ENCODE assay signal across 26 cellular contexts in genomic region chr3:178752843-178753242, GRCh38.
"Had no signal": no experiment of that assay in that cellular context is flagged by ENCODE, and none has a peak within 500 bp of the region (broad histone marks: within the 10 kb centered on the region; RNA-seq: fewer than 3 reads in every experiment).

No MANE protein-coding gene starts in this region.

- H3K79me2 ChIP-seq: hepatocyte had no signal

- H3K9ac ChIP-seq: neural progenitor cell had no signal

- H3K27ac ChIP-seq: hepatocyte, left ventricle myocardium inferior, neural progenitor cell, neutrophil, ovary, right atrium auricular region, sigmoid colon, testis, thyroid gland, upper lobe of left lung, vagina had no signal

- H3K36me3 ChIP-seq: left ventricle myocardium inferior, neural progenitor cell, neutrophil, ovary, right atrium auricular region, sigmoid colon, thyroid gland, transverse colon, upper lobe of left lung, vagina had no signal

- H3K9me3 ChIP-seq: ovary, testis, thyroid gland, transverse colon, upper lobe of left lung, vagina had no signal

- DNase-seq: islet precursor cell; left ventricle myocardium inferior; mesendoderm; naive B cell; natural killer cell; nephron progenitor cell; ovary; sigmoid colon; stimulated activated CD4-positive, alpha-beta T cell treated with anti-CD3 and anti-CD28 coated beads, Interleukin-1b, Interleukin-23, amount 100 ng/mL, for 48 hours; stimulated activated CD4-positive, alpha-beta T cell treated with anti-CD3 and anti-CD28 coated beads, Interleukin-2, amount 100 ng/mL, for 48 hours; stimulated activated CD4-positive, alpha-beta T cell treated with anti-CD3 and anti-CD28 coated beads, Interleukin-4, amount 100 ng/mL, for 4 hours; stimulated activated CD8-positive, alpha-beta memory T cell treated with anti-CD3 and anti-CD28 coated beads, Interleukin-4, amount 100 ng/mL, for 48 hours; stimulated activated naive CD4-positive, alpha-beta T cell treated with Interleukin-2 at 50 U/mL for 16 hours; stimulated activated naive CD8-positive, alpha-beta T cell treated with anti-CD3 and anti-CD28 coated beads, Interleukin-15, amount 100 ng/mL, for 72 hours; testis; thyroid gland; transverse colon; upper lobe of left lung had no signal

- H3K4me2 ChIP-seq: hepatocyte, neural progenitor cell, smooth muscle cell had no signal

- ATAC-seq: natural killer cell; stimulated activated memory B cell treated with anti-CD40 and anti-IgM and Interleukin-4, amounts not matched to agents 10 μg/mL and 1 μg/mL and 100 μg/mL, for 72 hours; stimulated activated naive CD8-positive, alpha-beta T cell treated with anti-CD3 and anti-CD28 coated beads, Interleukin-15, amount 100 ng/mL, for 72 hours had no signal

- H3K27me3 ChIP-seq: neural progenitor cell, neutrophil, ovary, right atrium auricular region, sigmoid colon, testis, thyroid gland, transverse colon, upper lobe of left lung, vagina had no signal

- H3K4me1 ChIP-seq: left ventricle myocardium inferior, neural progenitor cell, testis, thyroid gland, upper lobe of left lung, vagina had no signal

- H3K4me3 ChIP-seq: hepatocyte, left ventricle myocardium inferior, lung, neural progenitor cell, ovary, right atrium auricular region, sigmoid colon, smooth muscle cell, testis, thyroid gland, transverse colon, upper lobe of left lung, vagina had no signal

- H2AFZ ChIP-seq: hepatocyte, neural progenitor cell had no signal
